In genomic region chr11:34977039-34977906, GRCh38 we compare ENCODE assay signal across 9 cellular contexts.
DNase-seq lines count a peak whose midpoint lies in the region; ATAC-seq and TF ChIP-seq lines count a peak whose summit lies in the region.
"Had no signal": no experiment of that assay in that cellular context is flagged by ENCODE, and none has a peak within 500 bp of the region (broad histone marks: within the 10 kb centered on the region; RNA-seq: fewer than 3 reads in every experiment).

No MANE protein-coding gene starts in this region.

- peak overlapping the region; percentile 44 for H3K9ac ChIP-seq in GM23248

- peaks cover 39% of the 10 kb centered on the region for H3K79me2 ChIP-seq in GM23248 (ENCODE audit: insufficient read depth)
- peaks cover 28% of the 10 kb centered on the region for H3K79me2 ChIP-seq in PC-9 (ENCODE audit: low read depth)

- no peaks in the 10 kb centered on the region for H3K4me1 Mint-ChIP-seq in effector memory CD8-positive, alpha-beta T cell (ENCODE audit: low read depth in 2 of 2)

- CTCF ChIA-PET in PC-9 (lab: Charles Lee): interaction anchor here (1.0 kb wide), 1 partner anchor 53 kb away, joined by 3 read pairs; no protein-coding TSS in a partner anchor

- H3K4me3 ChIP-seq in GM23248 (peak overlapping the region; percentile 53), PC-9 (peak overlapping the region; percentile 22; the same call in 1 of the 2 replicates), epithelial cell of esophagus (ENCODE audit: low read length) (no peak overlapping the region), prostate gland (no peak overlapping the region)

- in situ Hi-C loops in GM23248 (cut with MboI): no loop called here

- H3K27ac Mint-ChIP-seq in effector memory CD8-positive, alpha-beta T cell: no peak overlapping the region

- TF ChIP-seq CTCF in PC-9 (conservative IDR thresholded peaks at IDR 0.05) (no peak), epithelial cell of esophagus (IDR thresholded peaks at IDR 0.05; ENCODE audit: insufficient read depth, low read depth, low read length, missing control alignments) (no peak), prostate gland (IDR thresholded peaks at IDR 0.05) (no peak)

- H3K4me1 ChIP-seq in GM23248 (ENCODE audit: insufficient read depth) (peaks cover 58% of the 10 kb centered on the region), PC-9 (replicated peaks; ENCODE audit: insufficient read depth) (peaks cover 58% of the 10 kb centered on the region), prostate gland (replicated peaks) (peaks cover 5% of the 10 kb centered on the region)

- no TSS peak for BruUV-seq in PC-9 (replicated peaks; lab: Mats Ljungman, UMichigan)

- POLR2A ChIA-PET in PC-9 (lab: Charles Lee; ENCODE audit: unreplicated experiment): interaction anchor here (0.5 to 1.0 kb wide), 11 partner anchors 20 to 1824 kb away, joined by 3 to 19 read pairs (median 4); no protein-coding TSS in a partner anchor

- no peaks in the 10 kb centered on the region for H3K9me2 ChIP-seq in GM23248 (ENCODE audit: insufficient read depth)
- 0 out of 2 replicates have a peak, but pooled peaks cover 3% of the 10 kb centered on the region for H3K9me2 ChIP-seq in PC-9 (ENCODE audit: insufficient read depth)

- no peak for TF ChIP-seq POLR2A in prostate gland (IDR thresholded peaks at IDR 0.05)

- H3K4me3 Mint-ChIP-seq in effector memory CD8-positive, alpha-beta T cell: no peak overlapping the region

- peaks cover 17% of the 10 kb centered on the region for H3K36me3 Mint-ChIP-seq in effector memory CD8-positive, alpha-beta T cell (ENCODE audit: insufficient read depth)

- H3K4me2 ChIP-seq in GM23248 (ENCODE audit: unreplicated experiment): peak overlapping the region; percentile 50
- peak overlapping the region; percentile 65 for H3K4me2 ChIP-seq in PC-9

- H3K36me3 ChIP-seq in GM23248 (ENCODE audit: low read depth) (peaks cover 13% of the 10 kb centered on the region; the same call in 1 of the 2 replicates), PC-9 (ENCODE audit: low read depth) (peaks cover 39% of the 10 kb centered on the region), prostate gland (no peaks in the 10 kb centered on the region)

- no peak for ATAC-seq in effector memory CD8-positive, alpha-beta T cell (replicated peaks)
- no peak for ATAC-seq in GM21529 (IDR thresholded peaks at IDR 0.05; ENCODE audit: unreplicated experiment)

- H3K27ac ChIP-seq in GM23248 (peak overlapping the region; percentile 75), PC-9 (peak overlapping the region; percentile 77), prostate gland (peak overlapping the region; percentile 33 to 53)

- no peaks in the 10 kb centered on the region for H3K9me3 Mint-ChIP-seq in effector memory CD8-positive, alpha-beta T cell

- H3K27me3 ChIP-seq in GM23248 (replicated peaks; ENCODE audit: insufficient read depth) (no peaks in the 10 kb centered on the region), PC-9 (ENCODE audit: insufficient read depth, low read depth) (no peaks in the 10 kb centered on the region), prostate gland (replicated peaks; ENCODE audit: insufficient read depth) (no peaks in the 10 kb centered on the region)

- no peak overlapping the region for H2AFZ ChIP-seq in GM23248
- no peak overlapping the region for H2AFZ ChIP-seq in PC-9

- peaks cover 58% of the 10 kb centered on the region for H3F3A ChIP-seq in GM23248 (ENCODE audit: insufficient read depth)
- peaks cover 45% of the 10 kb centered on the region for H3F3A ChIP-seq in PC-9 (ENCODE audit: insufficient read depth, low read depth)

- DNase-seq in GM23248: peak; percentile 82
- DNase-seq in PC-9: peak in 1 of 2 experiments; percentile 99
- DNase-seq in epithelial cell of esophagus (ENCODE audit: low read depth): peak; percentile 67
- no peak for DNase-seq in prostate gland (ENCODE audit: low spot score)
- DNase-seq in effector memory CD8-positive, alpha-beta T cell: no peak
- no peak for DNase-seq in NCI-H82 (lab: John Stamatoyannopoulos, UW)
- no peak for DNase-seq in T-helper 2 cell
- DNase-seq: activated naive CD4-positive, alpha-beta T cell had no signal

- H4K20me1 ChIP-seq in GM23248 (ENCODE audit: insufficient read depth): no peaks in the 10 kb centered on the region
- no peaks in the 10 kb centered on the region for H4K20me1 ChIP-seq in PC-9 (ENCODE audit: insufficient read depth)

- H3K9me3 ChIP-seq in GM23248 (ENCODE audit: low read depth) (no peaks in the 10 kb centered on the region), PC-9 (ENCODE audit: insufficient read depth, low read depth) (0 out of 2 replicates have a peak, but pooled peaks cover 2% of the 10 kb centered on the region), prostate gland (no peaks in the 10 kb centered on the region)

- intact Hi-C loops in PC-9 (cut with micrococcal nuclease; ENCODE audit: unreplicated experiment) (loop anchor here (1.0 kb wide), 2 partner anchors 32 to 63 kb away; no protein-coding TSS in a partner anchor), prostate gland (cut with DNase I) (no loop called here)

- H3K27me3 Mint-ChIP-seq in effector memory CD8-positive, alpha-beta T cell: no peaks in the 10 kb centered on the region

- WGBS in GM23248 (ENCODE audit: low coverage in 1 of 2, low lambda C conversion rate in 2 of 2, missing lambda C conversion rate in 2 of 2), 2 experiments: 1 to 2% methylated on average over 6 of the region's 6 CpGs
- 21% methylated on average over 6 of the region's 6 CpGs for WGBS in prostate gland

Comparison
In these comparisons a context has a peak if more than half of its experiments do, and no peak if none do; other contexts are left out.
1. DNase-seq: peak in GM23248 (single experiment) and epithelial cell of esophagus (single experiment); none in prostate gland (single experiment), effector memory CD8-positive, alpha-beta T cell (0 of 3), NCI-H82 (single experiment) and T-helper 2 cell (0 of 5).
2. H3K4me3 ChIP-seq: peak in GM23248 (single experiment) and PC-9 (single experiment); none in epithelial cell of esophagus (single experiment) and prostate gland (0 of 2).
3. Peak in every context shown above with its lines, with median percentiles within 50 percentile points of each other: H3K27ac ChIP-seq.